In the genomic region with DNA sequence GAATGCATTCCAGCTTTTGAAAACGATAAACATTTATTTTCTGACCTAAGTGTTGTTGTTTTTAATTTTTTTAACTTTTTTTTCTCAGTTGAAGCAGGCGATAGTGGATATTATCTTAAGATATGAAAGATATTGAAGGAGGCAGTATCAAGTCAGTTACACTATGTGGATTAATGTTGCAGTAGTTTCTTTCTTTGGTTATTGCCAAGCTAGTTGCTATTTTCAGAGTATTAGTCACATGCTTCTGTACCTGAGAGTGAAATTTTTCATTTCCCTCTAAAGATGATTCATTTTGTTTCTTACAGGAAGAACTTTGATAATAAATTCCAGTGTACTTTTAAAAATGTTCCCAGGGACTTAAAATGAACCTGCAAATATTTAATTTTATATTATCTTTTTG, we compare ENCODE assay signal across 9 cellular contexts.
DNase-seq lines count a peak whose midpoint lies in the region; ATAC-seq and FAIRE-seq lines count a peak whose summit lies in the region.
"Had no signal": no experiment of that assay in that cellular context is flagged by ENCODE, and none has a peak within 500 bp of the region (broad histone marks: within the 10 kb centered on the region; RNA-seq: fewer than 3 reads in every experiment).

No MANE protein-coding gene starts in this region.

- no peaks in the 10 kb centered on the region for H3K4me1 Mint-ChIP-seq in naive thymus-derived CD4-positive, alpha-beta T cell

- no peak overlapping the region for H3K27ac ChIP-seq in naive thymus-derived CD4-positive, alpha-beta T cell (ENCODE audit: low read depth, low read length)

- no peak overlapping the region for H3K27ac Mint-ChIP-seq in naive thymus-derived CD4-positive, alpha-beta T cell

- H3K27me3 ChIP-seq in naive thymus-derived CD4-positive, alpha-beta T cell (ENCODE audit: control insufficient read depth in 2 of 2, insufficient read depth in 2 of 2, low read length in 2 of 2): no peaks in the 10 kb centered on the region

- ATAC-seq in GM18498 (IDR thresholded peaks at IDR 0.05; ENCODE audit: unreplicated experiment): peak; percentile 65
- ATAC-seq in GM21526 (IDR thresholded peaks at IDR 0.05; ENCODE audit: low FRiP score, unreplicated experiment): peak; percentile 55
- ATAC-seq in HG03354 (IDR thresholded peaks at IDR 0.05; ENCODE audit: poor library complexity, severe bottlenecking, unreplicated experiment): peak; percentile 66
- ATAC-seq in esophagus mucosa: peak; percentile 52
- no peak for ATAC-seq in naive thymus-derived CD4-positive, alpha-beta T cell

- no peaks in the 10 kb centered on the region for H3K4me1 ChIP-seq in naive thymus-derived CD4-positive, alpha-beta T cell (ENCODE audit: control insufficient read depth in 2 of 2, insufficient read depth in 2 of 2, low read length in 2 of 2)

- FAIRE-seq in frontal cortex (lab: Jason Lieb, UNC): no peak

- H3K9me3 Mint-ChIP-seq in naive thymus-derived CD4-positive, alpha-beta T cell: peaks cover 0 to 14% (median 0%) of the 10 kb centered on the region in 11 donors

- H3K4me3 ChIP-seq in naive thymus-derived CD4-positive, alpha-beta T cell (ENCODE audit: low read length): no peak overlapping the region

- CTCF ChIA-PET in naive thymus-derived CD4-positive, alpha-beta T cell (lab: Charles Lee): no interaction called here

- H3K9me3 ChIP-seq in naive thymus-derived CD4-positive, alpha-beta T cell (ENCODE audit: control insufficient read depth in 2 of 3, low read length in 3 of 3): no peaks in the 10 kb centered on the region

- H3K27me3 Mint-ChIP-seq in naive thymus-derived CD4-positive, alpha-beta T cell: no peaks in the 10 kb centered on the region

- intact Hi-C loops in naive thymus-derived CD4-positive, alpha-beta T cell (cut with micrococcal nuclease): no loop called here

- H3K4me3 Mint-ChIP-seq in naive thymus-derived CD4-positive, alpha-beta T cell: no peak overlapping the region

- no peaks in the 10 kb centered on the region for H3K36me3 Mint-ChIP-seq in naive thymus-derived CD4-positive, alpha-beta T cell

- no peak for DNase-seq in naive thymus-derived CD4-positive, alpha-beta T cell
- DNase-seq in frontal cortex (ENCODE audit: low spot score in 2 of 2) (no peak), pons (ENCODE audit: low spot score) (no peak), OCI-M1 (lab: John Stamatoyannopoulos, UW) (no peak)
- DNase-seq: NCI-H524 treated with DMSO at 0.1 percent for 48 hours had no signal

- POLR2A ChIA-PET in naive thymus-derived CD4-positive, alpha-beta T cell (lab: Charles Lee): no interaction called here

- H3K36me3 ChIP-seq in naive thymus-derived CD4-positive, alpha-beta T cell (ENCODE audit: control insufficient read depth in 2 of 3, insufficient read depth in 3 of 3, low read length in 3 of 3): no peaks in the 10 kb centered on the region
